9 cellular contexts compared by ENCODE assay signal in the genomic region with DNA sequence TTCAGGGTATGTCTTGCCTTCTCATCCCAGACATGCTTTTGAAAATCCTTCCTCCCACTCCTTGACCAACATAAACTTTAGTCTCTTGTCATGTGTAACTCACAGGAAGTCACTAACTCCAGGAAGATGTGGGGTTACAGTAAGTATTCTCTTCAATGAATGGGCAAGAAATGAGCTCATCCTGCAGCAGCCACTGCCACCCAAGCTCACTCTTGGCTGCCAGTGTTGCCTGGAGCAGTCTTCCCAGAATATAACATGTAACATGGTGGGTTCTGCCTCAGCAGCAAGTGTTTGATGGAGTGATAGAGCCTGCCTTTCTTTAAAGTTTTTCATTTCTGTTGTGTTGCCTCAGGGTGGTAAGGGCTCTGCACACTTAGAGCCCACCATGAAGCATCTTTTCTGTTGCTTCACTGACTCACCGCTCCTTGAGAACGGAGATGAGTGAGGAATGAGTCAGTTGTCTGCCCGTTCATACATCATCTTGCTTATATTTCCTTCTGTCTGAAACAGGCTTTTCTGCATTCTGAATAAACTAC.
DNase-seq lines count a peak whose midpoint lies in the region; ATAC-seq and TF ChIP-seq lines count a peak whose summit lies in the region.
"Had no signal": no experiment of that assay in that cellular context is flagged by ENCODE, and none has a peak within 500 bp of the region (broad histone marks: within the 10 kb centered on the region; RNA-seq: fewer than 3 reads in every experiment).

No MANE protein-coding gene starts in this region.

- WGBS in suprapubic skin = 52% methylated on average over 3 of the region's 3 CpGs

- H3K36me3 ChIP-seq in Caco-2 (ENCODE audit: control insufficient read depth, insufficient read depth, low read length) (no peaks in the 10 kb centered on the region), suprapubic skin (no peaks in the 10 kb centered on the region)

- TF ChIP-seq POLR2A in suprapubic skin (IDR thresholded peaks at IDR 0.05) = no peak

- ATAC-seq in GM18502 (IDR thresholded peaks at IDR 0.05; ENCODE audit: poor library complexity, unreplicated experiment) (peak; percentile 21), HG02623 (IDR thresholded peaks at IDR 0.05; ENCODE audit: unreplicated experiment) (peak; percentile 5), T-cell (replicated peaks in 1 of 4) (no peak)

- CTCF ChIA-PET in Caco-2 (lab: Charles Lee) = no interaction called here
- CTCF ChIA-PET in T-cell (lab: Charles Lee) = no interaction called here

- H3K4me3 ChIP-seq in Caco-2 (ENCODE audit: low read depth, low read length) (no peak overlapping the region), suprapubic skin (no peak overlapping the region)
- H3K4me3 ChIP-seq: GM12878 had no signal

- H3K4me3 Mint-ChIP-seq in Caco-2 (ENCODE audit: unreplicated experiment) (no peak overlapping the region), T-cell (no peak overlapping the region)

- H3K9me3 ChIP-seq in Caco-2 = no peaks in the 10 kb centered on the region
- no peaks in the 10 kb centered on the region for H3K9me3 ChIP-seq in suprapubic skin

- no peaks in the 10 kb centered on the region for H3K4me1 ChIP-seq in Caco-2
- no peaks in the 10 kb centered on the region for H3K4me1 ChIP-seq in suprapubic skin

- H3K27me3 Mint-ChIP-seq in Caco-2 (ENCODE audit: insufficient read depth, unreplicated experiment) (peaks cover 3% of the 10 kb centered on the region), T-cell (peaks cover 0 to 24% of the 10 kb centered on the region in 2 donors)

- BruUV-seq in Caco-2 (replicated peaks; lab: Mats Ljungman, UMichigan) = no TSS peak

- no peak for TF ChIP-seq CTCF in Caco-2 (IDR thresholded peaks at IDR 0.05; ENCODE audit: insufficient read depth in 1 of 2, low read depth in 1 of 2, low read length in 1 of 2, severe bottlenecking in 1 of 2, unreplicated experiment in 1 of 2)
- TF ChIP-seq CTCF in suprapubic skin (IDR thresholded peaks at IDR 0.05) = no peak

- H3K27me3 ChIP-seq in Caco-2 (replicated peaks; ENCODE audit: control insufficient read depth, insufficient read depth, low read length) (no peaks in the 10 kb centered on the region), suprapubic skin (no peaks in the 10 kb centered on the region)

- no peaks in the 10 kb centered on the region for H3K9me3 Mint-ChIP-seq in Caco-2 (ENCODE audit: unreplicated experiment)
- H3K9me3 Mint-ChIP-seq in T-cell = no peaks in the 10 kb centered on the region

- H3K4me1 Mint-ChIP-seq in Caco-2 (ENCODE audit: low read depth, unreplicated experiment) (no peaks in the 10 kb centered on the region), T-cell (peaks cover 0 to 7% (median 7%) of the 10 kb centered on the region in 3 donors)

- no peak overlapping the region for H3K27ac Mint-ChIP-seq in Caco-2 (ENCODE audit: unreplicated experiment)
- no peak overlapping the region for H3K27ac Mint-ChIP-seq in T-cell

- intact Hi-C loops in Caco-2 (cut with micrococcal nuclease; ENCODE audit: unreplicated experiment) = no loop called here

- POLR2A ChIA-PET in Caco-2 (lab: Charles Lee) = no interaction called here
- POLR2A ChIA-PET in T-cell (lab: Charles Lee) = no interaction called here

- H3K36me3 Mint-ChIP-seq in Caco-2 (ENCODE audit: insufficient read depth, unreplicated experiment) (no peaks in the 10 kb centered on the region), T-cell (no peaks in the 10 kb centered on the region)

- no peak overlapping the region for H3K27ac ChIP-seq in suprapubic skin

- no peak for TF ChIP-seq EP300 in suprapubic skin (IDR thresholded peaks at IDR 0.05)

- DNase-seq in T1000 (lab: John Stamatoyannopoulos, UW) = peak; percentile 58
- DNase-seq in kidney glomerular epithelial cell (lab: John Stamatoyannopoulos, UW) = peak; percentile 87
- no peak for DNase-seq in HuH-7.5 (ENCODE audit: low spot score)
- DNase-seq in Caco-2 = no peak
- no peak for DNase-seq in T-cell
- no peak for DNase-seq in suprapubic skin (ENCODE audit: low spot score in 2 of 2)

Comparison
In these comparisons a context has a peak if more than half of its experiments do, and no peak if none do; other contexts are left out.
1. ATAC-seq: peak in GM18502 (single experiment) and HG02623 (single experiment); none in T-cell (0 of 4).
2. DNase-seq: peak in T1000 (single experiment) and kidney glomerular epithelial cell (single experiment); none in HuH-7.5 (single experiment), Caco-2 (0 of 2), T-cell (0 of 34) and suprapubic skin (0 of 2).